ENCODE assay signal across 8 cellular contexts in genomic region chr2:106885981-106886915, GRCh38. TPM values are rescaled to one million over a fixed set of nuclear protein-coding genes. Genes with fewer than 3 reads are reported as not detected.
DNase-seq lines count a peak whose midpoint lies in the region; ATAC-seq and TF ChIP-seq lines count a peak whose summit lies in the region.

A gene with protein sequence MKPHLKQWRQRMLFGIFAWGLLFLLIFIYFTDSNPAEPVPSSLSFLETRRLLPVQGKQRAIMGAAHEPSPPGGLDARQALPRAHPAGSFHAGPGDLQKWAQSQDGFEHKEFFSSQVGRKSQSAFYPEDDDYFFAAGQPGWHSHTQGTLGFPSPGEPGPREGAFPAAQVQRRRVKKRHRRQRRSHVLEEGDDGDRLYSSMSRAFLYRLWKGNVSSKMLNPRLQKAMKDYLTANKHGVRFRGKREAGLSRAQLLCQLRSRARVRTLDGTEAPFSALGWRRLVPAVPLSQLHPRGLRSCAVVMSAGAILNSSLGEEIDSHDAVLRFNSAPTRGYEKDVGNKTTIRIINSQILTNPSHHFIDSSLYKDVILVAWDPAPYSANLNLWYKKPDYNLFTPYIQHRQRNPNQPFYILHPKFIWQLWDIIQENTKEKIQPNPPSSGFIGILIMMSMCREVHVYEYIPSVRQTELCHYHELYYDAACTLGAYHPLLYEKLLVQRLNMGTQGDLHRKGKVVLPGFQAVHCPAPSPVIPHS (minus strand): TSS chr2:106886167. CDS start chr2:106843977, 42,190 bp downstream.

- H3K4me1 ChIP-seq in iPS-15b (ENCODE audit: control insufficient read depth, insufficient read depth, low read length), result peaks cover 17% of the 10 kb centered on the region

- ATAC-seq in GM21447 (IDR thresholded peaks at IDR 0.05; ENCODE audit: unreplicated experiment) (no peak), HG02623 (IDR thresholded peaks at IDR 0.05; ENCODE audit: unreplicated experiment) (no peak), GM19452 (IDR thresholded peaks at IDR 0.05; ENCODE audit: unreplicated experiment) (no peak)

- H3K4me3 Mint-ChIP-seq in HFFc6, result peak within 1 kb of the TSS; percentile 79

- H3K9me3 Mint-ChIP-seq in HFFc6, result no peaks in the 10 kb centered on the region

- H3K36me3 Mint-ChIP-seq in HFFc6 (ENCODE audit: low read depth), result no peaks in the 10 kb centered on the region

- H3K27me3 ChIP-seq in iPS-15b (ENCODE audit: control insufficient read depth, insufficient read depth, low read length), result peaks cover 53% of the 10 kb centered on the region

- H3K9ac ChIP-seq in iPS-15b (ENCODE audit: low read depth, low read length), result no peak within 1 kb of the TSS

- H3K4me1 Mint-ChIP-seq in HFFc6 (ENCODE audit: low read depth), result peaks cover 9% of the 10 kb centered on the region

- peaks cover 17% of the 10 kb centered on the region for H3K27me3 Mint-ChIP-seq in HFFc6 (ENCODE audit: insufficient read depth)

- H3K4me3 ChIP-seq in iPS-15b (ENCODE audit: low read depth, low read length) (peak within 1 kb of the TSS; percentile 82), skin epidermis (peak within 1 kb of the TSS; percentile 28 to 47 (median 36))

- no peaks in the 10 kb centered on the region for H3K9me3 ChIP-seq in iPS-15b (ENCODE audit: control insufficient read depth, insufficient read depth, low read length)

- peak within 1 kb of the TSS in 4 of 21 experiments; percentile 12 to 60 (median 34) for H3K27ac ChIP-seq in skin epidermis

- TF ChIP-seq CTCF in HFFc6 (IDR thresholded peaks at IDR 0.05), result no peak

- H3K36me3 ChIP-seq in iPS-15b (ENCODE audit: control insufficient read depth, insufficient read depth, low read length), result no peaks in the 10 kb centered on the region

- DNase-seq in HFFc6 (no peak), amygdala (lab: John Stamatoyannopoulos, UW) (peak in 36 of 56 donors; percentile 15 to 70 (median 50))
- DNase-seq in stimulated activated CD4-positive, alpha-beta T cell treated with anti-CD3 and anti-CD28 coated beads, Interleukin-4, amount 100 ng/mL, for 4 hours, result no peak

- no peak within 1 kb of the TSS for H3K27ac Mint-ChIP-seq in HFFc6

RNA-seq across cellular contexts. Expression of the gene that starts here (rescaled TPM):
- under 1 TPM in 2 of 6 experiments, not detected in 4; 0.14 to 0.24 TPM for total RNA-seq in HFFc6 (2021; fragmentation: NEBNext Ultra II Directional; extraction: Animal tissue kit (Norgen Biotek cat#: 25700))

Comparison
In these comparisons a context has a peak if more than half of its experiments do, and no peak if none do; other contexts are left out.
1. DNase-seq: peak in amygdala (36 of 56); none in HFFc6 (single experiment) and stimulated activated CD4-positive, alpha-beta T cell treated with anti-CD3 and anti-CD28 coated beads, Interleukin-4, amount 100 ng/mL, for 4 hours (0 of 2).